ENCODE assay signal across 9 cellular contexts in the genomic region with DNA sequence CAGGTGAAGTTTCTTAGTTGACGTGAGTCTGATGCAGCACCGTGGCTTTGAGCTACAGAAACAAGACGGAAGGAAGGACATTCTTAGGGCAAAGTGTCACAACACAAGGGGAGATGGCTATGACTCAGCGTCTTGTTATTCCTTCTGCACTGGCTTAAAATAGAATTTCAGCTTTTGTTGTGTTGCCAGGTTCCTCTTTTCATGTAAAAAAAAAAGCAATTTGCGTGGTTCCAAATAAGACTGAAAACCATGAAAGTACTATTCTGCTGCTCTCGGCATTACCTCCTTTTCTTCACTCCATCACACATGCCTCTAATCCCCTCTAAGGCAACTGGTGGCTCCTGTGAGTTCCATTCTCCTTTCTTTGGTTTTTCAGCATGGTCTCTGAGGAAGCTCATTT.
DNase-seq lines count a peak whose midpoint lies in the region; ATAC-seq and TF ChIP-seq lines count a peak whose summit lies in the region.
"Had no signal": no experiment of that assay in that cellular context is flagged by ENCODE, and none has a peak within 500 bp of the region (broad histone marks: within the 10 kb centered on the region; RNA-seq: fewer than 3 reads in every experiment).

No MANE protein-coding gene starts in this region.

- no peak for TF ChIP-seq CTCF in ascending aorta (IDR thresholded peaks at IDR 0.05)

- H3K9me3 ChIP-seq in ascending aorta, result no peaks in the 10 kb centered on the region

- H3K27ac ChIP-seq in ascending aorta, result peak overlapping the region; percentile 83 to 86

- peak overlapping the region; percentile 8 to 32 for H3K4me3 ChIP-seq in ascending aorta

- no peaks in the 10 kb centered on the region for H3K36me3 ChIP-seq in ascending aorta

- intact Hi-C loops in ascending aorta (cut with DNase I), result loop anchor here (2.0 to 5.0 kb wide), 2 partner anchors 16 to 46 kb away; no protein-coding TSS in a partner anchor

- DNase-seq in A172 (ENCODE audit: low spot score), result peak; percentile 92
- peak; percentile 53 for DNase-seq in HS-5 (ENCODE audit: low read depth)
- DNase-seq in ascending aorta (ENCODE audit: low spot score in 2 of 2), result peak in 1 of 2 donors; percentile 75
- peak; percentile 78 for DNase-seq in kidney glomerular epithelial cell (lab: John Stamatoyannopoulos, UW)
- no peak for DNase-seq in NCI-H510A treated with DMSO at 0.1 percent for 48 hours (lab: John Stamatoyannopoulos, UW)
- DNase-seq in NK-92 (lab: John Stamatoyannopoulos, UW; ENCODE audit: unreplicated experiment), result no peak
- no peak for DNase-seq in COR-L47 (lab: John Stamatoyannopoulos, UW)
- DNase-seq: SHP77 treated with DMSO at 0.1 percent for 48 hours had no signal

- no peak for ATAC-seq in HG02884 (IDR thresholded peaks at IDR 0.05; ENCODE audit: unreplicated experiment)

- H3K4me1 ChIP-seq in ascending aorta, result peaks cover 10 to 59% of the 10 kb centered on the region in 2 donors

- H3K27me3 ChIP-seq in ascending aorta, result no peaks in the 10 kb centered on the region

Comparison
In these comparisons a context has a peak if more than half of its experiments do, and no peak if none do; other contexts are left out.
1. DNase-seq: peak in A172 (single experiment), HS-5 (single experiment) and kidney glomerular epithelial cell (single experiment); none in NCI-H510A treated with DMSO at 0.1 percent for 48 hours (single experiment), NK-92 (single experiment) and COR-L47 (single experiment).